8 cellular contexts compared by ENCODE assay signal in the genomic region with DNA sequence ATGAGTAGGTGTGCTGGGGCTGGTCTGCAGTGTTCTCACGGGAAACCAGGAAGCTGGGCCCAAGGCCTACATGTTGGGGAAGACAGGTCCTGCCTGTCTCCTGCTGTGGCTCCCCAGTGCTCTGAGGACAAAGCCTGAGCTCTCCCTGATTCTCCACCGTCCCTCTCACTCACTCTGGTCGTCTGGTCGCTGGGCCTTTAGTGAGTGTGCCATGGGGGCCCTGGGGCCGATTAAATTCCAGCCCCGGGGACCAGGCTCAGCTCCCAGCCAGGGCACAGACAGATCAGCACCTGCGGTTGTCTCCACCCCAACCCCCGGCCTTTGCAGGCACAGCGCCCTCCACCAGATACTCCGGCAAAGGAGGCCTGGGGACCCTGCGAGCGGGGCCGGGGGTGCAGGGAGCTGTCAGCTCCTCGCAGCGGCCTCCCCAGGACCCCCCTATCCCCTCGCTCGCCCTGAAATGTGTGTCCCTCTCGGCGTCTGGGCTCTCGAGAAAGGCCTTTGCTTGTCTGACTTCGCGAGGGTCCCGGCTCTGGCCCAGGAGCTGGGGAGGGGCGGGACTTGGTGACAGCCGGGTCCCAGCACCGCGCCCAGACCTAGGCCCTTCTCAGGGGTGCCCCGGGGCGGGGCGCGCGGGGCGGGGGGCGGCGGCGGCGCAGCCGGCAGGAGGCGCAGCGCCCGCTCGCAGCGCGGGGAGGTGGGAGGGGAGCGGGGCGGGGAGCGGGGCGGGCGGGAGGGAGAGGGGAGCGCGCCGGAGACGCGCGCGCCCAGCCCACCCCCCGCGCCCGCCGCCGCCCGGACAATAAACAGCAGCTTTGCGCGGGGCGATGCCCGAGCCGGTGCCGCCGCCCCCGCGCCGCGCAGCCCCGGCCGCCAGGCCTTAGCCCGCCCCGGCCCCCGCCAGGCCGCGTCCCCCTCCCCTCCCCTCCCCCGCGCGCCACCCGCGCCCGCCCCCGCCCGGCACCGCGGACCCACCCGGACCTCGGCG. TPM values are rescaled to one million over a fixed set of nuclear protein-coding genes. Genes with fewer than 3 reads are reported as not detected.
DNase-seq lines count a peak whose midpoint lies in the region; ATAC-seq and TF ChIP-seq lines count a peak whose summit lies in the region.

A gene with protein sequence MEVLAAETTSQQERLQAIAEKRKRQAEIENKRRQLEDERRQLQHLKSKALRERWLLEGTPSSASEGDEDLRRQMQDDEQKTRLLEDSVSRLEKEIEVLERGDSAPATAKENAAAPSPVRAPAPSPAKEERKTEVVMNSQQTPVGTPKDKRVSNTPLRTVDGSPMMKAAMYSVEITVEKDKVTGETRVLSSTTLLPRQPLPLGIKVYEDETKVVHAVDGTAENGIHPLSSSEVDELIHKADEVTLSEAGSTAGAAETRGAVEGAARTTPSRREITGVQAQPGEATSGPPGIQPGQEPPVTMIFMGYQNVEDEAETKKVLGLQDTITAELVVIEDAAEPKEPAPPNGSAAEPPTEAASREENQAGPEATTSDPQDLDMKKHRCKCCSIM (plus strand): TSS at position 782 of the 988 bp plus-strand sequence. CDS start 212 bp downstream, outside the sequence.

- TF ChIP-seq CTCF in LNCaP clone FGC (IDR thresholded peaks at IDR 0.05; ENCODE audit: control insufficient read depth, extremely low read depth, insufficient read depth) = 0 out of 2 replicates have a peak, but pooled peaks have one; percentile 4
- TF ChIP-seq CTCF in body of pancreas (IDR thresholded peaks at IDR 0.05) = peak in 2 of 7 experiments; percentile 9 to 20
- no peak for TF ChIP-seq CTCF in kidney epithelial cell (IDR thresholded peaks at IDR 0.05; ENCODE audit: insufficient read depth, low read length, poor library complexity, severe bottlenecking)
- no peak for TF ChIP-seq CTCF in PC-9 (conservative IDR thresholded peaks at IDR 0.05)

- H3K27ac ChIP-seq in body of pancreas (peak within 1 kb of the TSS in 1 of 4 donors; percentile 21), substantia nigra (ENCODE audit: low read depth, low read length, poor library complexity, severe bottlenecking) (peak within 1 kb of the TSS; percentile 61), PC-9 (no peak within 1 kb of the TSS)

- intact Hi-C loops in body of pancreas (cut with DNase I) = no loop called here
- intact Hi-C loops in PC-9 (cut with micrococcal nuclease; ENCODE audit: unreplicated experiment) = no loop called here

- H3K4me2 ChIP-seq in PC-9 = no peak within 1 kb of the TSS; the same call in 1 of the 2 replicates

- H3K4me1 ChIP-seq in body of pancreas (peaks cover 17% of the 10 kb centered on the region), PC-9 (replicated peaks; ENCODE audit: insufficient read depth) (no peaks in the 10 kb centered on the region)

- H2AFZ ChIP-seq in PC-9 = no peak within 1 kb of the TSS

- peaks cover 31% of the 10 kb centered on the region for H3F3A ChIP-seq in PC-9 (ENCODE audit: insufficient read depth, low read depth)

- H4K20me1 ChIP-seq in PC-9 (ENCODE audit: insufficient read depth) = no peaks in the 10 kb centered on the region

- no TSS peak for BruUV-seq in PC-9 (replicated peaks; lab: Mats Ljungman, UMichigan)

- H3K9me2 ChIP-seq in PC-9 (ENCODE audit: insufficient read depth) = no peaks in the 10 kb centered on the region

- H3K79me2 ChIP-seq in PC-9 (ENCODE audit: low read depth) = no peaks in the 10 kb centered on the region

- H3K4me3 ChIP-seq in LNCaP clone FGC (ENCODE audit: low read depth, low read length) (peak within 1 kb of the TSS; percentile 35), body of pancreas (no peak within 1 kb of the TSS), kidney epithelial cell (ENCODE audit: low read depth, low read length) (peak within 1 kb of the TSS; percentile 60), PC-9 (no peak within 1 kb of the TSS)

- H3K9me3 ChIP-seq in body of pancreas = no peaks in the 10 kb centered on the region
- H3K9me3 ChIP-seq in PC-9 (ENCODE audit: insufficient read depth, low read depth) = no peaks in the 10 kb centered on the region

- POLR2A ChIA-PET in PC-9 (lab: Charles Lee; ENCODE audit: unreplicated experiment) = no interaction called here

- DNase-seq in LNCaP clone FGC (ENCODE audit: low read depth) = no peak
- peak in 1 of 4 donors; percentile 28 for DNase-seq in body of pancreas
- DNase-seq in kidney epithelial cell (ENCODE audit: low read depth) = no peak
- DNase-seq in substantia nigra (lab: John Stamatoyannopoulos, UW) = peak in 22 of 49 donors; percentile 6 to 75 (median 32)
- DNase-seq in medulla oblongata (ENCODE audit: extremely low spot score) = no peak
- DNase-seq in PC-9 = no peak

- H3K27me3 ChIP-seq in body of pancreas (peaks cover 0 to 13% of the 10 kb centered on the region in 2 donors), kidney epithelial cell (ENCODE audit: control insufficient read depth, insufficient read depth, low read length) (peaks cover 11% of the 10 kb centered on the region), PC-9 (ENCODE audit: insufficient read depth, low read depth) (peaks cover 8% of the 10 kb centered on the region; the same call in 1 of the 2 replicates)

- CTCF ChIA-PET in PC-9 (lab: Charles Lee) = no interaction called here

- ATAC-seq in body of pancreas (peak; percentile 33), HG03432 (IDR thresholded peaks at IDR 0.05; ENCODE audit: unreplicated experiment) (no peak), GM21526 (IDR thresholded peaks at IDR 0.05; ENCODE audit: low FRiP score, unreplicated experiment) (no peak)

- no peak for TF ChIP-seq POLR2A in body of pancreas (IDR thresholded peaks at IDR 0.05)

- WGBS in body of pancreas, 2 donors = 26 to 60% methylated on average over 1 to 27 of the region's 93 CpGs

- H3K36me3 ChIP-seq in body of pancreas (replicated peaks in 1 of 2; ENCODE audit: insufficient read depth in 1 of 2, low read depth in 2 of 2) (no peaks in the 10 kb centered on the region), kidney epithelial cell (ENCODE audit: control insufficient read depth, insufficient read depth, low read length) (no peaks in the 10 kb centered on the region), PC-9 (ENCODE audit: low read depth) (no peaks in the 10 kb centered on the region)

RNA-seq across cellular contexts. Expression of the gene that starts here (rescaled TPM):
- total RNA-seq in body of pancreas (10 to 100 TPM; 14.8 to 32.6 TPM), kidney epithelial cell (42.8 and 49.8 TPM in 2 replicates), PC-9 (2021) (1.8 and 6.1 TPM in 2 replicates)

Comparison
In these comparisons a context has a peak if more than half of its experiments do, and no peak if none do; other contexts are left out.
1. H3K4me3 ChIP-seq: peak in LNCaP clone FGC (single experiment) and kidney epithelial cell (single experiment); none in body of pancreas (0 of 2) and PC-9 (single experiment).